Comparison of ENCODE assay signal across 17 cellular contexts in genomic region chr15:67468431-67468830, GRCh38. TPM values are rescaled to one million over a fixed set of nuclear protein-coding genes. Genes with fewer than 3 reads are reported as not detected.
DNase-seq lines count a peak whose midpoint lies in the region; FAIRE-seq and TF ChIP-seq lines count a peak whose summit lies in the region.
"Had no signal": no experiment of that assay in that cellular context is flagged by ENCODE, and none has a peak within 500 bp of the region (broad histone marks: within the 10 kb centered on the region; RNA-seq: fewer than 3 reads in every experiment).

No MANE protein-coding gene starts in this region.

- H4K20me1 ChIP-seq in keratinocyte (ENCODE audit: control insufficient read depth, extremely low read depth, insufficient read depth, low read length), result no peaks in the 10 kb centered on the region

- dilution Hi-C loops in keratinocyte (cut with MboI; ENCODE audit: extremely low pct_ligation_motif_present, low sequenced_read_pairs), result no loop called here

- H2AFZ ChIP-seq in keratinocyte (ENCODE audit: control insufficient read depth, low read length), result no peak overlapping the region

- H3K9me3 ChIP-seq in keratinocyte (ENCODE audit: control insufficient read depth, low read depth, low read length) (no peaks in the 10 kb centered on the region), testis (no peaks in the 10 kb centered on the region)
- H3K9me3 ChIP-seq: Caco-2 had no signal

- H3K27ac ChIP-seq in keratinocyte (ENCODE audit: control insufficient read depth, insufficient read depth, low read length), result no peak overlapping the region
- no peak overlapping the region for H3K27ac ChIP-seq in testis
- H3K27ac ChIP-seq: KMS-11 had no signal

- peak; percentile 11 for DNase-seq in Ammon's horn (ENCODE audit: low spot score)
- peak; percentile 80 for DNase-seq in NCI-H1105 (lab: John Stamatoyannopoulos, UW)
- DNase-seq in NCI-H446 treated with DMSO at 0.1 percent for 48 hours (lab: John Stamatoyannopoulos, UW), result peak; percentile 72
- DNase-seq in keratinocyte (ENCODE audit: low read depth, low spot score), result no peak
- DNase-seq in testis, result no peak
- DNase-seq in D341Med (ENCODE audit: low spot score), result no peak
- DNase-seq in hepatic stellate cell (ENCODE audit: low spot score), result no peak
- DNase-seq: Caco-2, H7, NCI-H1092, NCI-H2029, NCI-H2227 treated with DMSO at 0.1 percent for 48 hours, NCI-H524 treated with DMSO at 0.1 percent for 48 hours, RPMI8226, SIG-M5 had no signal

- H3K27me3 ChIP-seq in keratinocyte (ENCODE audit: control insufficient read depth, extremely low read depth, insufficient read depth, low read length) (no peaks in the 10 kb centered on the region), testis (no peaks in the 10 kb centered on the region)

- no peaks in the 10 kb centered on the region for H3K79me2 ChIP-seq in keratinocyte (ENCODE audit: control insufficient read depth, insufficient read depth, low read length)

- H3K4me1 ChIP-seq in keratinocyte (ENCODE audit: control insufficient read depth, extremely low read depth, insufficient read depth, low read length) (peaks cover 34% of the 10 kb centered on the region), testis (no peaks in the 10 kb centered on the region)
- H3K4me1 ChIP-seq: Caco-2 had no signal

- TF ChIP-seq CTCF in keratinocyte (optimal IDR thresholded peaks at IDR 0.05 in 1 of 3, IDR thresholded peaks at IDR 0.05 in 1 of 3, conservative IDR thresholded peaks at IDR 0.05 in 1 of 3; ENCODE audit: extremely low read depth in 1 of 3, insufficient read depth in 2 of 3, low read length in 3 of 3) (no peak), testis (IDR thresholded peaks at IDR 0.05) (no peak)

- no peaks in the 10 kb centered on the region for H3K9me1 ChIP-seq in keratinocyte (ENCODE audit: control insufficient read depth, extremely low read depth, insufficient read depth, low read length)

- no peaks in the 10 kb centered on the region for H3K36me3 ChIP-seq in keratinocyte (ENCODE audit: control insufficient read depth in 2 of 2, extremely low read depth in 1 of 2, insufficient read depth in 2 of 2, low read length in 2 of 2)
- H3K36me3 ChIP-seq in testis (ENCODE audit: low read depth, missing control alignments), result no peaks in the 10 kb centered on the region

- 73 to 74% methylated on average over 3 of the region's 3 CpGs for WGBS in testis, 2 donors

- intact Hi-C loops in testis (cut with DNase I; ENCODE audit: low total_unique reads), result no loop called here

- TF ChIP-seq POLR2A in testis (IDR thresholded peaks at IDR 0.05), result no peak

- H3K4me2 ChIP-seq in keratinocyte (ENCODE audit: control insufficient read depth, extremely low read depth, insufficient read depth, low read depth, low read length), result peak overlapping the region; percentile 45
- H3K4me2 ChIP-seq: KMS-11 had no signal

- H3K9ac ChIP-seq in keratinocyte (ENCODE audit: control insufficient read depth, extremely low read depth, insufficient read depth, low read length), result no peak overlapping the region
- H3K9ac ChIP-seq: KMS-11 had no signal

- H3K4me3 ChIP-seq in keratinocyte (ENCODE audit: control insufficient read depth in 2 of 3, extremely low read depth in 1 of 3, insufficient read depth in 2 of 3, low read depth in 1 of 3, low read length in 3 of 3) (no peak overlapping the region), testis (no peak overlapping the region)

- no peak for FAIRE-seq in keratinocyte (lab: Jason Lieb, UNC)
- FAIRE-seq: GM19239 had no signal

RNA-seq across cellular contexts. Expression of gene C15orf61, which starts 52.5 kb away (rescaled TPM):
- polyA plus RNA-seq in keratinocyte, result 1.4 to 2.6 TPM (median 1.5 TPM) in 3 replicates
- polyA plus RNA-seq in keratinocyte (2011; ENCODE audit: low read depth), result 2.8 TPM
- 1.2 and 2.2 TPM in 2 replicates for polyA plus RNA-seq in keratinocyte (2011; cell fraction: cytosol; rRNA removed)
- 1.0 and 1.9 TPM in 2 replicates for polyA plus RNA-seq in keratinocyte (2011; cell fraction: nucleus; rRNA removed)
- polyA plus RNA-seq in keratinocyte (2012; ENCODE audit: low replicate concordance), result 1.5 and 3.1 TPM in 2 replicates
- polyA minus RNA-seq in keratinocyte, result 1.2 to 3.9 TPM (median 1.9 TPM) in 3 replicates
- 1.2 TPM for polyA minus RNA-seq in keratinocyte (2011; cell fraction: cytosol; rRNA and poly(A)+ RNA removed)
- polyA minus RNA-seq in keratinocyte (2011; cell fraction: nucleus; rRNA and poly(A)+ RNA removed), result 0.63 and 0.85 TPM in 2 replicates
- total RNA-seq in testis, result 10 to 100 TPM; 24.9 to 28.6 TPM
- 42.8 TPM for polyA plus RNA-seq in testis (ENCODE audit: insufficient read depth, low read depth, low replicate concordance)

Comparison
In these comparisons a context has a peak if more than half of its experiments do, and no peak if none do; other contexts are left out.
1. DNase-seq: peak in Ammon's horn (single experiment), NCI-H1105 (single experiment) and NCI-H446 treated with DMSO at 0.1 percent for 48 hours (single experiment); none in keratinocyte (single experiment), testis (single experiment), D341Med (single experiment) and hepatic stellate cell (single experiment).
2. RNA of gene C15orf61, which starts 52.5 kb away (polyA plus RNA-seq): 42.8 TPM in testis (single experiment); 1.0 to 3.1 TPM in keratinocyte; every median in the first group is over 10 times any median in the second.